ENCODE assay signal across 1 cellular context in the genomic region with DNA sequence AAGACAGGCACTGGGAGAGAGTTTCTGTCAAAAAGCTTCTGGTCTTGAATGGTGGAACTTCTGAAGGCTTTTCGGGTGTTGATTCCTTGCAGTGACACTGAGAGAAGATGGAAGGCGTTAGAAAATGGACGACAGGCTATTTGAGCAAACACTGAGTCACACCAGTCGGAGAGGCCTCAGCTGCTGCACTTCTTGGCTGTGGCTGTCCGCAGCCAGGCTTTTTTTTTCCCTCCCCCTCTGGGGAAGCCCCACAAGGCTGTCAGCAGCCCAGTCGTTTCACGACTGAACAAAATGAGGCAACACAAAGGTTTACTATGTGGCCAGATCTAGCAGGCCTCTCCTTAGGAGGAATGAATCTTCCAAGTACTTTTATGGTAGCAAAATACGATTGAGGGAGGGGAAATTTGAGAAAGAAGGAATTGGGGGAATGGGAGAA.
TF ChIP-seq lines count a peak whose summit lies in the region.

No MANE protein-coding gene starts in this region.

TF ChIP-seq in GM12878, 131 proteins besides CTCF, POLR2A, EP300 and RAD21 (continued from another document and continues in another):
- no peak for TF ChIP-seq LARP7 (IDR thresholded peaks at IDR 0.05)
- TF ChIP-seq CEBPB (IDR thresholded peaks at IDR 0.05; ENCODE audit: borderline replicate concordance in 1 of 2, low read depth in 2 of 2, low read length in 2 of 2), result peak in 1 of 2 experiments; percentile 34; a peak in 1 of 4 replicates
- no peak for TF ChIP-seq RCOR1 (conservative IDR thresholded peaks at IDR 0.05; ENCODE audit: low read depth, low read length)
- no peak for TF ChIP-seq CREB1 (IDR thresholded peaks at IDR 0.05; ENCODE audit: low read depth)
- peak; percentile 59 for TF ChIP-seq MTA2 (IDR thresholded peaks at IDR 0.05; ENCODE audit: low read depth)
- TF ChIP-seq SP1 (IDR thresholded peaks at IDR 0.05; ENCODE audit: low read depth, low read length), result no peak
- TF ChIP-seq YY1 (IDR thresholded peaks at IDR 0.05; ENCODE audit: low read depth, low read length), result peak; percentile 98
- TF ChIP-seq RELA (IDR thresholded peaks at IDR 0.05; ENCODE audit: borderline replicate concordance, partially characterized antibody), result peak; percentile 37
- TF ChIP-seq, protein P1, sequence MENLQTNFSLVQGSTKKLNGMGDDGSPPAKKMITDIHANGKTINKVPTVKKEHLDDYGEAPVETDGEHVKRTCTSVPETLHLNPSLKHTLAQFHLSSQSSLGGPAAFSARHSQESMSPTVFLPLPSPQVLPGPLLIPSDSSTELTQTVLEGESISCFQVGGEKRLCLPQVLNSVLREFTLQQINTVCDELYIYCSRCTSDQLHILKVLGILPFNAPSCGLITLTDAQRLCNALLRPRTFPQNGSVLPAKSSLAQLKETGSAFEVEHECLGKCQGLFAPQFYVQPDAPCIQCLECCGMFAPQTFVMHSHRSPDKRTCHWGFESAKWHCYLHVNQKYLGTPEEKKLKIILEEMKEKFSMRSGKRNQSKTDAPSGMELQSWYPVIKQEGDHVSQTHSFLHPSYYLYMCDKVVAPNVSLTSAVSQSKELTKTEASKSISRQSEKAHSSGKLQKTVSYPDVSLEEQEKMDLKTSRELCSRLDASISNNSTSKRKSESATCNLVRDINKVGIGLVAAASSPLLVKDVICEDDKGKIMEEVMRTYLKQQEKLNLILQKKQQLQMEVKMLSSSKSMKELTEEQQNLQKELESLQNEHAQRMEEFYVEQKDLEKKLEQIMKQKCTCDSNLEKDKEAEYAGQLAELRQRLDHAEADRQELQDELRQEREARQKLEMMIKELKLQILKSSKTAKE (IDR thresholded peaks at IDR 0.05; ENCODE audit: low read depth, poor library complexity, severe bottlenecking), result no peak
- TF ChIP-seq KDM1A (IDR thresholded peaks at IDR 0.05; ENCODE audit: borderline replicate concordance), result no peak
- peak; percentile 34 to 48; a peak in 1 of 4 replicates for TF ChIP-seq BHLHE40 (IDR thresholded peaks at IDR 0.05; ENCODE audit: borderline replicate concordance in 1 of 2, low read depth in 2 of 2, low read length in 1 of 2)
- TF ChIP-seq, protein P2, sequence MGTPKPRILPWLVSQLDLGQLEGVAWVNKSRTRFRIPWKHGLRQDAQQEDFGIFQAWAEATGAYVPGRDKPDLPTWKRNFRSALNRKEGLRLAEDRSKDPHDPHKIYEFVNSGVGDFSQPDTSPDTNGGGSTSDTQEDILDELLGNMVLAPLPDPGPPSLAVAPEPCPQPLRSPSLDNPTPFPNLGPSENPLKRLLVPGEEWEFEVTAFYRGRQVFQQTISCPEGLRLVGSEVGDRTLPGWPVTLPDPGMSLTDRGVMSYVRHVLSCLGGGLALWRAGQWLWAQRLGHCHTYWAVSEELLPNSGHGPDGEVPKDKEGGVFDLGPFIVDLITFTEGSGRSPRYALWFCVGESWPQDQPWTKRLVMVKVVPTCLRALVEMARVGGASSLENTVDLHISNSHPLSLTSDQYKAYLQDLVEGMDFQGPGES (IDR thresholded peaks at IDR 0.05), result no peak
- peak; percentile 63 to 66; a peak in 2 of 4 replicates for TF ChIP-seq IKZF2 (IDR thresholded peaks at IDR 0.05)
- TF ChIP-seq, protein P3, sequence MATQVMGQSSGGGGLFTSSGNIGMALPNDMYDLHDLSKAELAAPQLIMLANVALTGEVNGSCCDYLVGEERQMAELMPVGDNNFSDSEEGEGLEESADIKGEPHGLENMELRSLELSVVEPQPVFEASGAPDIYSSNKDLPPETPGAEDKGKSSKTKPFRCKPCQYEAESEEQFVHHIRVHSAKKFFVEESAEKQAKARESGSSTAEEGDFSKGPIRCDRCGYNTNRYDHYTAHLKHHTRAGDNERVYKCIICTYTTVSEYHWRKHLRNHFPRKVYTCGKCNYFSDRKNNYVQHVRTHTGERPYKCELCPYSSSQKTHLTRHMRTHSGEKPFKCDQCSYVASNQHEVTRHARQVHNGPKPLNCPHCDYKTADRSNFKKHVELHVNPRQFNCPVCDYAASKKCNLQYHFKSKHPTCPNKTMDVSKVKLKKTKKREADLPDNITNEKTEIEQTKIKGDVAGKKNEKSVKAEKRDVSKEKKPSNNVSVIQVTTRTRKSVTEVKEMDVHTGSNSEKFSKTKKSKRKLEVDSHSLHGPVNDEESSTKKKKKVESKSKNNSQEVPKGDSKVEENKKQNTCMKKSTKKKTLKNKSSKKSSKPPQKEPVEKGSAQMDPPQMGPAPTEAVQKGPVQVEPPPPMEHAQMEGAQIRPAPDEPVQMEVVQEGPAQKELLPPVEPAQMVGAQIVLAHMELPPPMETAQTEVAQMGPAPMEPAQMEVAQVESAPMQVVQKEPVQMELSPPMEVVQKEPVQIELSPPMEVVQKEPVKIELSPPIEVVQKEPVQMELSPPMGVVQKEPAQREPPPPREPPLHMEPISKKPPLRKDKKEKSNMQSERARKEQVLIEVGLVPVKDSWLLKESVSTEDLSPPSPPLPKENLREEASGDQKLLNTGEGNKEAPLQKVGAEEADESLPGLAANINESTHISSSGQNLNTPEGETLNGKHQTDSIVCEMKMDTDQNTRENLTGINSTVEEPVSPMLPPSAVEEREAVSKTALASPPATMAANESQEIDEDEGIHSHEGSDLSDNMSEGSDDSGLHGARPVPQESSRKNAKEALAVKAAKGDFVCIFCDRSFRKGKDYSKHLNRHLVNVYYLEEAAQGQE (IDR thresholded peaks at IDR 0.05; ENCODE audit: low read depth, low read length), result no peak
- TF ChIP-seq ZNF622 (IDR thresholded peaks at IDR 0.05), result no peak
- no peak for TF ChIP-seq NFYA (IDR thresholded peaks at IDR 0.05; ENCODE audit: borderline replicate concordance, low read depth, low read length)
- TF ChIP-seq, protein P4, sequence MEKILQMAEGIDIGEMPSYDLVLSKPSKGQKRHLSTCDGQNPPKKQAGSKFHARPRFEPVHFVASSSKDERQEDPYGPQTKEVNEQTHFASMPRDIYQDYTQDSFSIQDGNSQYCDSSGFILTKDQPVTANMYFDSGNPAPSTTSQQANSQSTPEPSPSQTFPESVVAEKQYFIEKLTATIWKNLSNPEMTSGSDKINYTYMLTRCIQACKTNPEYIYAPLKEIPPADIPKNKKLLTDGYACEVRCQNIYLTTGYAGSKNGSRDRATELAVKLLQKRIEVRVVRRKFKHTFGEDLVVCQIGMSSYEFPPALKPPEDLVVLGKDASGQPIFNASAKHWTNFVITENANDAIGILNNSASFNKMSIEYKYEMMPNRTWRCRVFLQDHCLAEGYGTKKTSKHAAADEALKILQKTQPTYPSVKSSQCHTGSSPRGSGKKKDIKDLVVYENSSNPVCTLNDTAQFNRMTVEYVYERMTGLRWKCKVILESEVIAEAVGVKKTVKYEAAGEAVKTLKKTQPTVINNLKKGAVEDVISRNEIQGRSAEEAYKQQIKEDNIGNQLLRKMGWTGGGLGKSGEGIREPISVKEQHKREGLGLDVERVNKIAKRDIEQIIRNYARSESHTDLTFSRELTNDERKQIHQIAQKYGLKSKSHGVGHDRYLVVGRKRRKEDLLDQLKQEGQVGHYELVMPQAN (conservative IDR thresholded peaks at IDR 0.05), result no peak
- no peak for TF ChIP-seq ZNF274 (IDR thresholded peaks at IDR 0.05; ENCODE audit: insufficient read depth, insufficient read length)
- TF ChIP-seq, protein P5, sequence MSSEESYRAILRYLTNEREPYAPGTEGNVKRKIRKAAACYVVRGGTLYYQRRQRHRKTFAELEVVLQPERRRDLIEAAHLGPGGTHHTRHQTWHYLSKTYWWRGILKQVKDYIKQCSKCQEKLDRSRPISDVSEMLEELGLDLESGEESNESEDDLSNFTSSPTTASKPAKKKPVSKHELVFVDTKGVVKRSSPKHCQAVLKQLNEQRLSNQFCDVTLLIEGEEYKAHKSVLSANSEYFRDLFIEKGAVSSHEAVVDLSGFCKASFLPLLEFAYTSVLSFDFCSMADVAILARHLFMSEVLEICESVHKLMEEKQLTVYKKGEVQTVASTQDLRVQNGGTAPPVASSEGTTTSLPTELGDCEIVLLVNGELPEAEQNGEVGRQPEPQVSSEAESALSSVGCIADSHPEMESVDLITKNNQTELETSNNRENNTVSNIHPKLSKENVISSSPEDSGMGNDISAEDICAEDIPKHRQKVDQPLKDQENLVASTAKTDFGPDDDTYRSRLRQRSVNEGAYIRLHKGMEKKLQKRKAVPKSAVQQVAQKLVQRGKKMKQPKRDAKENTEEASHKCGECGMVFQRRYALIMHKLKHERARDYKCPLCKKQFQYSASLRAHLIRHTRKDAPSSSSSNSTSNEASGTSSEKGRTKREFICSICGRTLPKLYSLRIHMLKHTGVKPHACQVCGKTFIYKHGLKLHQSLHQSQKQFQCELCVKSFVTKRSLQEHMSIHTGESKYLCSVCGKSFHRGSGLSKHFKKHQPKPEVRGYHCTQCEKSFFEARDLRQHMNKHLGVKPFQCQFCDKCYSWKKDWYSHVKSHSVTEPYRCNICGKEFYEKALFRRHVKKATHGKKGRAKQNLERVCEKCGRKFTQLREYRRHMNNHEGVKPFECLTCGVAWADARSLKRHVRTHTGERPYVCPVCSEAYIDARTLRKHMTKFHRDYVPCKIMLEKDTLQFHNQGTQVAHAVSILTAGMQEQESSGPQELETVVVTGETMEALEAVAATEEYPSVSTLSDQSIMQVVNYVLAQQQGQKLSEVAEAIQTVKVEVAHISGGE (CRISPR knock-in tag; IDR thresholded peaks at IDR 0.05), result no peak
- TF ChIP-seq, protein P6, sequence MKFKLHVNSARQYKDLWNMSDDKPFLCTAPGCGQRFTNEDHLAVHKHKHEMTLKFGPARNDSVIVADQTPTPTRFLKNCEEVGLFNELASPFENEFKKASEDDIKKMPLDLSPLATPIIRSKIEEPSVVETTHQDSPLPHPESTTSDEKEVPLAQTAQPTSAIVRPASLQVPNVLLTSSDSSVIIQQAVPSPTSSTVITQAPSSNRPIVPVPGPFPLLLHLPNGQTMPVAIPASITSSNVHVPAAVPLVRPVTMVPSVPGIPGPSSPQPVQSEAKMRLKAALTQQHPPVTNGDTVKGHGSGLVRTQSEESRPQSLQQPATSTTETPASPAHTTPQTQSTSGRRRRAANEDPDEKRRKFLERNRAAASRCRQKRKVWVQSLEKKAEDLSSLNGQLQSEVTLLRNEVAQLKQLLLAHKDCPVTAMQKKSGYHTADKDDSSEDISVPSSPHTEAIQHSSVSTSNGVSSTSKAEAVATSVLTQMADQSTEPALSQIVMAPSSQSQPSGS (IDR thresholded peaks at IDR 0.05; ENCODE audit: low read length), result peak; percentile 64
- no peak for TF ChIP-seq HDAC2 (IDR thresholded peaks at IDR 0.05)
- peak; percentile 70 for TF ChIP-seq NFIC (IDR thresholded peaks at IDR 0.05; ENCODE audit: low read depth, low read length)
- no peak for TF ChIP-seq GABPA (IDR thresholded peaks at IDR 0.05; ENCODE audit: low read depth)
- TF ChIP-seq, protein P7, sequence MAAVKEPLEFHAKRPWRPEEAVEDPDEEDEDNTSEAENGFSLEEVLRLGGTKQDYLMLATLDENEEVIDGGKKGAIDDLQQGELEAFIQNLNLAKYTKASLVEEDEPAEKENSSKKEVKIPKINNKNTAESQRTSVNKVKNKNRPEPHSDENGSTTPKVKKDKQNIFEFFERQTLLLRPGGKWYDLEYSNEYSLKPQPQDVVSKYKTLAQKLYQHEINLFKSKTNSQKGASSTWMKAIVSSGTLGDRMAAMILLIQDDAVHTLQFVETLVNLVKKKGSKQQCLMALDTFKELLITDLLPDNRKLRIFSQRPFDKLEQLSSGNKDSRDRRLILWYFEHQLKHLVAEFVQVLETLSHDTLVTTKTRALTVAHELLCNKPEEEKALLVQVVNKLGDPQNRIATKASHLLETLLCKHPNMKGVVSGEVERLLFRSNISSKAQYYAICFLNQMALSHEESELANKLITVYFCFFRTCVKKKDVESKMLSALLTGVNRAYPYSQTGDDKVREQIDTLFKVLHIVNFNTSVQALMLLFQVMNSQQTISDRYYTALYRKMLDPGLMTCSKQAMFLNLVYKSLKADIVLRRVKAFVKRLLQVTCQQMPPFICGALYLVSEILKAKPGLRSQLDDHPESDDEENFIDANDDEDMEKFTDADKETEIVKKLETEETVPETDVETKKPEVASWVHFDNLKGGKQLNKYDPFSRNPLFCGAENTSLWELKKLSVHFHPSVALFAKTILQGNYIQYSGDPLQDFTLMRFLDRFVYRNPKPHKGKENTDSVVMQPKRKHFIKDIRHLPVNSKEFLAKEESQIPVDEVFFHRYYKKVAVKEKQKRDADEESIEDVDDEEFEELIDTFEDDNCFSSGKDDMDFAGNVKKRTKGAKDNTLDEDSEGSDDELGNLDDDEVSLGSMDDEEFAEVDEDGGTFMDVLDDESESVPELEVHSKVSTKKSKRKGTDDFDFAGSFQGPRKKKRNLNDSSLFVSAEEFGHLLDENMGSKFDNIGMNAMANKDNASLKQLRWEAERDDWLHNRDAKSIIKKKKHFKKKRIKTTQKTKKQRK (IDR thresholded peaks at IDR 0.05; ENCODE audit: low read depth, low read length), result no peak
- TF ChIP-seq SREBF2 (IDR thresholded peaks at IDR 0.05; ENCODE audit: low read length), result no peak
- TF ChIP-seq STAT1 (conservative IDR thresholded peaks at IDR 0.05), result no peak
- TF ChIP-seq, protein P8, sequence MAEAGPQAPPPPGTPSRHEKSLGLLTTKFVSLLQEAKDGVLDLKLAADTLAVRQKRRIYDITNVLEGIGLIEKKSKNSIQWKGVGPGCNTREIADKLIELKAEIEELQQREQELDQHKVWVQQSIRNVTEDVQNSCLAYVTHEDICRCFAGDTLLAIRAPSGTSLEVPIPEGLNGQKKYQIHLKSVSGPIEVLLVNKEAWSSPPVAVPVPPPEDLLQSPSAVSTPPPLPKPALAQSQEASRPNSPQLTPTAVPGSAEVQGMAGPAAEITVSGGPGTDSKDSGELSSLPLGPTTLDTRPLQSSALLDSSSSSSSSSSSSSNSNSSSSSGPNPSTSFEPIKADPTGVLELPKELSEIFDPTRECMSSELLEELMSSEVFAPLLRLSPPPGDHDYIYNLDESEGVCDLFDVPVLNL (IDR thresholded peaks at IDR 0.05; ENCODE audit: low read depth, low read length), result no peak
- TF ChIP-seq, protein P9, sequence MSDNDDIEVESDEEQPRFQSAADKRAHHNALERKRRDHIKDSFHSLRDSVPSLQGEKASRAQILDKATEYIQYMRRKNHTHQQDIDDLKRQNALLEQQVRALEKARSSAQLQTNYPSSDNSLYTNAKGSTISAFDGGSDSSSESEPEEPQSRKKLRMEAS (IDR thresholded peaks at IDR 0.05; ENCODE audit: low read depth, low read length), result no peak
- TF ChIP-seq RUNX3 (IDR thresholded peaks at IDR 0.05; ENCODE audit: low read length), result peak; percentile 88
- no peak for TF ChIP-seq CHD1 (IDR thresholded peaks at IDR 0.05; ENCODE audit: low read depth, low read length)
- no peak for TF ChIP-seq MYC (IDR thresholded peaks at IDR 0.05; ENCODE audit: insufficient read depth, insufficient read length, insufficient replicate concordance, low read length, severe bottlenecking)
- TF ChIP-seq, protein P10, sequence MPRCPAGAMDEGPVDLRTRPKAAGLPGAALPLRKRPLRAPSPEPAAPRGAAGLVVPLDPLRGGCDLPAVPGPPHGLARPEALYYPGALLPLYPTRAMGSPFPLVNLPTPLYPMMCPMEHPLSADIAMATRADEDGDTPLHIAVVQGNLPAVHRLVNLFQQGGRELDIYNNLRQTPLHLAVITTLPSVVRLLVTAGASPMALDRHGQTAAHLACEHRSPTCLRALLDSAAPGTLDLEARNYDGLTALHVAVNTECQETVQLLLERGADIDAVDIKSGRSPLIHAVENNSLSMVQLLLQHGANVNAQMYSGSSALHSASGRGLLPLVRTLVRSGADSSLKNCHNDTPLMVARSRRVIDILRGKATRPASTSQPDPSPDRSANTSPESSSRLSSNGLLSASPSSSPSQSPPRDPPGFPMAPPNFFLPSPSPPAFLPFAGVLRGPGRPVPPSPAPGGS (IDR thresholded peaks at IDR 0.05; ENCODE audit: borderline replicate concordance, insufficient read depth, low read depth, low read length, poor library complexity, severe bottlenecking), result peak; percentile 51
